ENCODE assay signal across 14 cellular contexts in the genomic region with DNA sequence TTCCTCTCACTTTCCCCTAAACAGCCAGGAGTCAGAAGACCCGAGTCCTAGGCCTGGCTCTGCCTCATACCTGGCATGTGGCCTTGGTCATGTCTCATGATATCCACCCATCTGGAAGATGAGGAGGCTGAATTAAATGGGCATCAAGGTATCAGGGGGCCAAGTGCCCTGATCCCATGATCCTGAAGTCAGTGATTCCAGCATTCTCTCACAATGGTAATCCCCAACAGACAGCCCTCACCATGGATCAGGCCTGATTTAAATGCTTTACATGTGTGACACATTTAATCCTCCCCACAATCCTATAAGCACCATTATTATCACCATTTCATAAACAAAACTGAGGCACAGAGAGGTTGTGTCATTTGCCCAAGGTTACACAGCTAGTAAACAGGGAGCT.
DNase-seq lines count a peak whose midpoint lies in the region; TF ChIP-seq lines count a peak whose summit lies in the region.
"Had no signal": no experiment of that assay in that cellular context is flagged by ENCODE, and none has a peak within 500 bp of the region (broad histone marks: within the 10 kb centered on the region; RNA-seq: fewer than 3 reads in every experiment).

No MANE protein-coding gene starts in this region.

- peaks cover 0 to 14% (median 0%) of the 10 kb centered on the region in 6 donors for H3K36me3 ChIP-seq in spleen
- H3K36me3 ChIP-seq: HAP-1 had no signal

- peaks cover 29% of the 10 kb centered on the region for H3K4me1 Mint-ChIP-seq in endothelial cell (ENCODE audit: unreplicated experiment)

- intact Hi-C loops in spleen (cut with DNase I; ENCODE audit: low total_unique reads), result no loop called here

- TF ChIP-seq POLR2A in spleen (IDR thresholded peaks at IDR 0.05), result no peak

- H3K4me3 ChIP-seq in spleen, result no peak overlapping the region
- H3K4me3 ChIP-seq: HAP-1 had no signal

- H3K4me3 Mint-ChIP-seq in endothelial cell (ENCODE audit: unreplicated experiment), result no peak overlapping the region
- H3K4me3 Mint-ChIP-seq: CD8-positive, alpha-beta T cell had no signal

- peak overlapping the region; percentile 25 for H3K27ac ChIP-seq in angular gyrus (ENCODE audit: low read depth, low read length)
- peak overlapping the region in 5 of 8 donors; percentile 0 to 75 (median 71) for H3K27ac ChIP-seq in spleen
- H3K27ac ChIP-seq in caudate nucleus (ENCODE audit: low read depth, low read length), result no peak overlapping the region
- H3K27ac ChIP-seq: 22Rv1 had no signal

- H3K9me3 ChIP-seq in spleen, result no peaks in the 10 kb centered on the region
- H3K9me3 ChIP-seq: HAP-1 had no signal

- peaks cover 18% of the 10 kb centered on the region for H3K36me3 Mint-ChIP-seq in endothelial cell (ENCODE audit: low read depth, unreplicated experiment)
- H3K36me3 Mint-ChIP-seq: CD8-positive, alpha-beta T cell had no signal

- H3K27ac Mint-ChIP-seq in endothelial cell (ENCODE audit: unreplicated experiment), result peak overlapping the region; percentile 30
- H3K27ac Mint-ChIP-seq: CD8-positive, alpha-beta T cell had no signal

- peaks cover 14% of the 10 kb centered on the region for H3K27me3 Mint-ChIP-seq in endothelial cell (ENCODE audit: unreplicated experiment)

- H3K27me3 ChIP-seq in spleen (replicated peaks in 1 of 7), result peaks cover 0 to 43% (median 0%) of the 10 kb centered on the region in 7 donors

- DNase-seq in D341Med (ENCODE audit: low spot score) (peak; percentile 71), endothelial cell (ENCODE audit: low spot score) (no peak), spleen (no peak), caudate nucleus (lab: John Stamatoyannopoulos, UW) (no peak), occipital lobe (lab: John Stamatoyannopoulos, UW) (no peak), SW480 (ENCODE audit: low spot score) (no peak)
- DNase-seq: COR-L47, DMS53, GF-D8 had no signal

- 27 to 56% (median 42%) methylated on average over 1 of the region's 1 CpG for WGBS in spleen, 5 donors

- peaks cover 27 to 99% (median 76%) of the 10 kb centered on the region in 6 donors for H3K4me1 ChIP-seq in spleen
- H3K4me1 ChIP-seq: HAP-1 had no signal

- TF ChIP-seq CTCF in endothelial cell (IDR thresholded peaks at IDR 0.05; ENCODE audit: unreplicated experiment), result no peak
- no peak for TF ChIP-seq CTCF in spleen (IDR thresholded peaks at IDR 0.05 in 8 of 11, conservative IDR thresholded peaks at IDR 0.05 in 3 of 11)

- no peaks in the 10 kb centered on the region for H3K9me3 Mint-ChIP-seq in endothelial cell (ENCODE audit: unreplicated experiment)
- H3K9me3 Mint-ChIP-seq: CD14-positive monocyte; CD8-positive, alpha-beta T cell had no signal
